1 cellular context compared by ENCODE assay signal in the genomic region with DNA sequence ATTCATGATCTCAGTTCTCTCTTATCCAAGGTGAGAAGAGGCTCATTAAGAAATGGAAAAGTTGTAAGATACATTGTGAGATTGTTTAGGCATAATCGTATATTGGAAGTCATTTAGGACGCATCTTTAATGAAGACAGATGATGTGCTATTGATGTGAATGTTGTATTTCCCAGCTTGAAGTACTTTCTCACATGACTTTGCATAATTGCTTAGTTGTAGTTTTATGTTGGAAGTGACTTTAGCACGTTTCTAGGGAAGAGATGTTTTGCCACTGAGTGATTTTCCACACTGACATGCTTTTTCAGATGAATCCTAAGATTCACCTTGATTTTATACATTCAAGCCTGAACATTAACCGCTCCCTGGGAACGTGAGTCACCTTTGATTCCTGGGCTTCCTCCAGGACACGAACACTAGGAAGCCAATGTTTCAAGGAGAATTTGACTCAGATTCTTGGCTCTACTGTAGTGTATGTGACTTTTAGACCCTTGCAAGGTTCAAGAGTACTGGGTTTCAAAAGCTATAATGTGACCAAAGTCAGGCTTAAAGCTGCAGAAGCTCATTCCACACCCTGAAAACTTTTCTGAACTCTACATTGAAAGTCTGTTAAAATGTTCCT.
TF ChIP-seq lines count a peak whose summit lies in the region.

No MANE protein-coding gene starts in this region.

TF ChIP-seq in GM23338, 12 proteins besides CTCF, POLR2A, EP300 and RAD21 (continued from another document):
- TF ChIP-seq REST (IDR thresholded peaks at IDR 0.05; ENCODE audit: unreplicated experiment): no peak
- TF ChIP-seq CREB1 (CRISPR knock-in tag; IDR thresholded peaks at IDR 0.05; ENCODE audit: low read depth): no peak
- no peak for TF ChIP-seq EZH2 (IDR thresholded peaks at IDR 0.05; ENCODE audit: low read depth, unreplicated experiment)
- no peak for TF ChIP-seq ZNF114 (CRISPR knock-in tag; IDR thresholded peaks at IDR 0.05)
- TF ChIP-seq EZH2phosphoT487 (IDR thresholded peaks at IDR 0.05; ENCODE audit: unreplicated experiment): no peak
- no peak for TF ChIP-seq JUNB (IDR thresholded peaks at IDR 0.05; ENCODE audit: unreplicated experiment)
- TF ChIP-seq, protein P1, sequence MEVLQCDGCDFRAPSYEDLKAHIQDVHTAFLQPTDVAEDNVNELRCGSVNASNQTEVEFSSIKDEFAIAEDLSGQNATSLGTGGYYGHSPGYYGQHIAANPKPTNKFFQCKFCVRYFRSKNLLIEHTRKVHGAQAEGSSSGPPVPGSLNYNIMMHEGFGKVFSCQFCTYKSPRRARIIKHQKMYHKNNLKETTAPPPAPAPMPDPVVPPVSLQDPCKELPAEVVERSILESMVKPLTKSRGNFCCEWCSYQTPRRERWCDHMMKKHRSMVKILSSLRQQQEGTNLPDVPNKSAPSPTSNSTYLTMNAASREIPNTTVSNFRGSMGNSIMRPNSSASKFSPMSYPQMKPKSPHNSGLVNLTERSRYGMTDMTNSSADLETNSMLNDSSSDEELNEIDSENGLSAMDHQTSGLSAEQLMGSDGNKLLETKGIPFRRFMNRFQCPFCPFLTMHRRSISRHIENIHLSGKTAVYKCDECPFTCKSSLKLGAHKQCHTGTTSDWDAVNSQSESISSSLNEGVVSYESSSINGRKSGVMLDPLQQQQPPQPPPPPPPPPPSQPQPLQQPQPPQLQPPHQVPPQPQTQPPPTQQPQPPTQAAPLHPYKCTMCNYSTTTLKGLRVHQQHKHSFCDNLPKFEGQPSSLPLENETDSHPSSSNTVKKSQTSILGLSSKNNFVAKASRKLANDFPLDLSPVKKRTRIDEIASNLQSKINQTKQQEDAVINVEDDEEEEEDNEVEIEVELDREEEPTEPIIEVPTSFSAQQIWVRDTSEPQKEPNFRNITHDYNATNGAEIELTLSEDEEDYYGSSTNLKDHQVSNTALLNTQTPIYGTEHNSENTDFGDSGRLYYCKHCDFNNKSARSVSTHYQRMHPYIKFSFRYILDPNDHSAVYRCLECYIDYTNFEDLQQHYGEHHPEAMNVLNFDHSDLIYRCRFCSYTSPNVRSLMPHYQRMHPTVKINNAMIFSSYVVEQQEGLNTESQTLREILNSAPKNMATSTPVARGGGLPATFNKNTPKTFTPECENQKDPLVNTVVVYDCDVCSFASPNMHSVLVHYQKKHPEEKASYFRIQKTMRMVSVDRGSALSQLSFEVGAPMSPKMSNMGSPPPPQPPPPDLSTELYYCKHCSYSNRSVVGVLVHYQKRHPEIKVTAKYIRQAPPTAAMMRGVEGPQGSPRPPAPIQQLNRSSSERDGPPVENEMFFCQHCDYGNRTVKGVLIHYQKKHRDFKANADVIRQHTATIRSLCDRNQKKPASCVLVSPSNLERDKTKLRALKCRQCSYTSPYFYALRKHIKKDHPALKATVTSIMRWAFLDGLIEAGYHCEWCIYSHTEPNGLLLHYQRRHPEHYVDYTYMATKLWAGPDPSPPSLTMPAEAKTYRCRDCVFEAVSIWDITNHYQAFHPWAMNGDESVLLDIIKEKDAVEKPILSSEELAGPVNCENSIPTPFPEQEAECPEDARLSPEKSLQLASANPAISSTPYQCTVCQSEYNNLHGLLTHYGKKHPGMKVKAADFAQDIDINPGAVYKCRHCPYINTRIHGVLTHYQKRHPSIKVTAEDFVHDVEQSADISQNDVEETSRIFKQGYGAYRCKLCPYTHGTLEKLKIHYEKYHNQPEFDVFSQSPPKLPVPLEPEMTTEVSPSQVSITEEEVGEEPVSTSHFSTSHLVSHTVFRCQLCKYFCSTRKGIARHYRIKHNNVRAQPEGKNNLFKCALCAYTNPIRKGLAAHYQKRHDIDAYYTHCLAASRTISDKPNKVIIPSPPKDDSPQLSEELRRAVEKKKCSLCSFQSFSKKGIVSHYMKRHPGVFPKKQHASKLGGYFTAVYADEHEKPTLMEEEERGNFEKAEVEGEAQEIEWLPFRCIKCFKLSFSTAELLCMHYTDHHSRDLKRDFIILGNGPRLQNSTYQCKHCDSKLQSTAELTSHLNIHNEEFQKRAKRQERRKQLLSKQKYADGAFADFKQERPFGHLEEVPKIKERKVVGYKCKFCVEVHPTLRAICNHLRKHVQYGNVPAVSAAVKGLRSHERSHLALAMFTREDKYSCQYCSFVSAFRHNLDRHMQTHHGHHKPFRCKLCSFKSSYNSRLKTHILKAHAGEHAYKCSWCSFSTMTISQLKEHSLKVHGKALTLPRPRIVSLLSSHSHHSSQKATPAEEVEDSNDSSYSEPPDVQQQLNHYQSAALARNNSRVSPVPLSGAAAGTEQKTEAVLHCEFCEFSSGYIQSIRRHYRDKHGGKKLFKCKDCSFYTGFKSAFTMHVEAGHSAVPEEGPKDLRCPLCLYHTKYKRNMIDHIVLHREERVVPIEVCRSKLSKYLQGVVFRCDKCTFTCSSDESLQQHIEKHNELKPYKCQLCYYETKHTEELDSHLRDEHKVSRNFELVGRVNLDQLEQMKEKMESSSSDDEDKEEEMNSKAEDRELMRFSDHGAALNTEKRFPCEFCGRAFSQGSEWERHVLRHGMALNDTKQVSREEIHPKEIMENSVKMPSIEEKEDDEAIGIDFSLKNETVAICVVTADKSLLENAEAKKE (CRISPR knock-in tag; IDR thresholded peaks at IDR 0.05): no peak
